Comparison of ENCODE assay signal across 10 cellular contexts in the genomic region with DNA sequence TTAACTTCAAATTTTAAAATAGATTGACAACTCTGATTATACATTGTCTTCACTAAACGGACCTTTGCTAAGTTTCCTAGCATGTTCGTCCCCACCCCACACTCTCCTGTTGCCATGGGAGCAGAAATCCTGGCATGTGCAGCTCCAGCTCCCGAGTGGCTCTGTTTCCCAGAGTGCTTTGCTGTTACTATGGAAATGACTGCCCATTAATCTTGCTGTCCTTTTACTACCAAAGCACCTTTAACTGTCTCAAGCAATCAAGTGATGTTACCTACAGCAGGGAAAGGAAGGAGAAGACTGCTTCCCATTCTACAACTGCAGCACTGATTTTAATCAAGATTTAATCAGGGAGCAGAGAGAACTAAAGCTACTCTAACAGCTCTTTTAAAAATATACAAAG.
A peak's percentile ranks its signal among the peaks of the same experiment; 100 is the strongest.
DNase-seq lines count a peak whose midpoint lies in the region; ATAC-seq and TF ChIP-seq lines count a peak whose summit lies in the region.
"Had no signal": no experiment of that assay in that cellular context is flagged by ENCODE, and none has a peak within 500 bp of the region (broad histone marks: within the 10 kb centered on the region; RNA-seq: fewer than 3 reads in every experiment).

No MANE protein-coding gene starts in this region.

- DNase-seq in NCI-H1694 treated with DMSO at 0.1 percent for 48 hours (lab: John Stamatoyannopoulos, UW) (peak; percentile 12), NCI-H1694 (lab: John Stamatoyannopoulos, UW) (no peak), NCI-H460 (ENCODE audit: extremely low read depth, low read depth) (peak; percentile 7), T-helper 1 cell (no peak)

- H3K4me1 Mint-ChIP-seq in dendritic cell treated with granulocyte-macrophage colony-stimulating factor and Interleukin-4, amounts not matched to agents 40 ng/mL and 50 ng/mL, for 4 days (ENCODE audit: low read depth) = no peaks in the 10 kb centered on the region

- no peak overlapping the region for H3K27ac Mint-ChIP-seq in dendritic cell treated with granulocyte-macrophage colony-stimulating factor and Interleukin-4, amounts not matched to agents 40 ng/mL and 50 ng/mL, for 4 days

- H3K9me3 ChIP-seq in neural cell (ENCODE audit: low read length) = no peaks in the 10 kb centered on the region
- H3K9me3 ChIP-seq: SJSA1 had no signal

- peak overlapping the region; percentile 63 for H3K4me3 Mint-ChIP-seq in dendritic cell treated with granulocyte-macrophage colony-stimulating factor and Interleukin-4, amounts not matched to agents 40 ng/mL and 50 ng/mL, for 4 days

- peaks cover 2% of the 10 kb centered on the region for H3F3A ChIP-seq in neural cell (ENCODE audit: insufficient read depth, low read length, poor library complexity, severe bottlenecking)

- H3K79me2 ChIP-seq in neural cell (replicated peaks; ENCODE audit: insufficient read depth, low read length) = no peaks in the 10 kb centered on the region

- peak overlapping the region; percentile 3 for H2AFZ ChIP-seq in neural cell (ENCODE audit: low read depth, low read length)

- ATAC-seq in HG02970 (IDR thresholded peaks at IDR 0.05; ENCODE audit: low FRiP score, unreplicated experiment) (no peak), HG03432 (IDR thresholded peaks at IDR 0.05; ENCODE audit: unreplicated experiment) (no peak)

- peak overlapping the region; percentile 66 for H3K27ac ChIP-seq in neural cell (ENCODE audit: low read length)
- H3K27ac ChIP-seq: 22Rv1, SJSA1 had no signal

- H3K9me3 Mint-ChIP-seq in dendritic cell treated with granulocyte-macrophage colony-stimulating factor and Interleukin-4, amounts not matched to agents 40 ng/mL and 50 ng/mL, for 4 days = no peaks in the 10 kb centered on the region

- H3K27me3 ChIP-seq in neural cell (ENCODE audit: insufficient read depth, low read depth, low read length) = no peaks in the 10 kb centered on the region

- peak overlapping the region; percentile 45 for H3K9ac ChIP-seq in neural cell (ENCODE audit: low read length)

- no peaks in the 10 kb centered on the region for H3K27me3 Mint-ChIP-seq in dendritic cell treated with granulocyte-macrophage colony-stimulating factor and Interleukin-4, amounts not matched to agents 40 ng/mL and 50 ng/mL, for 4 days

- TF ChIP-seq RAD21 in neural cell (conservative IDR thresholded peaks at IDR 0.05) = no peak

- no peak for TF ChIP-seq CTCF in neural cell (IDR thresholded peaks at IDR 0.05; ENCODE audit: poor library complexity, severe bottlenecking)

- intact Hi-C loops in dendritic cell treated with granulocyte-macrophage colony-stimulating factor and Interleukin-4, amounts not matched to agents 40 ng/mL and 50 ng/mL, for 4 days (cut with micrococcal nuclease) = no loop called here

- H4K20me1 ChIP-seq in neural cell (ENCODE audit: insufficient read depth) = no peaks in the 10 kb centered on the region

- H3K36me3 ChIP-seq in neural cell (ENCODE audit: insufficient read depth, low read length) = no peaks in the 10 kb centered on the region
- H3K36me3 ChIP-seq: SJSA1 had no signal

- H3K4me2 ChIP-seq in neural cell (ENCODE audit: low read length) = peak overlapping the region; percentile 29

- H3K36me3 Mint-ChIP-seq in dendritic cell treated with granulocyte-macrophage colony-stimulating factor and Interleukin-4, amounts not matched to agents 40 ng/mL and 50 ng/mL, for 4 days (ENCODE audit: low read depth) = no peaks in the 10 kb centered on the region

- H3K4me3 ChIP-seq in neural cell (ENCODE audit: low read length) = peak overlapping the region; percentile 38
- H3K4me3 ChIP-seq: SJSA1 had no signal

- H3K9me2 ChIP-seq in neural cell (ENCODE audit: insufficient read depth, low read length) = no peaks in the 10 kb centered on the region

- TF ChIP-seq EP300 in neural cell (conservative IDR thresholded peaks at IDR 0.05; ENCODE audit: poor library complexity, severe bottlenecking) = peak; percentile 53

TF ChIP-seq in neural cell, 6 proteins besides CTCF, POLR2A, EP300 and RAD21:
- TF ChIP-seq POLR2AphosphoS5 (IDR thresholded peaks at IDR 0.05) (peak; percentile 52), EZH2 (IDR thresholded peaks at IDR 0.05; ENCODE audit: borderline replicate concordance, insufficient read depth, low read length, poor library complexity, severe bottlenecking) (no peak), TAF1 (IDR thresholded peaks at IDR 0.05; ENCODE audit: low read depth) (no peak), SMC3 (conservative IDR thresholded peaks at IDR 0.05; ENCODE audit: poor library complexity) (no peak), MXI1 (conservative IDR thresholded peaks at IDR 0.05; ENCODE audit: poor library complexity, severe bottlenecking) (peak; percentile 54)
- TF ChIP-seq, protein P1, sequence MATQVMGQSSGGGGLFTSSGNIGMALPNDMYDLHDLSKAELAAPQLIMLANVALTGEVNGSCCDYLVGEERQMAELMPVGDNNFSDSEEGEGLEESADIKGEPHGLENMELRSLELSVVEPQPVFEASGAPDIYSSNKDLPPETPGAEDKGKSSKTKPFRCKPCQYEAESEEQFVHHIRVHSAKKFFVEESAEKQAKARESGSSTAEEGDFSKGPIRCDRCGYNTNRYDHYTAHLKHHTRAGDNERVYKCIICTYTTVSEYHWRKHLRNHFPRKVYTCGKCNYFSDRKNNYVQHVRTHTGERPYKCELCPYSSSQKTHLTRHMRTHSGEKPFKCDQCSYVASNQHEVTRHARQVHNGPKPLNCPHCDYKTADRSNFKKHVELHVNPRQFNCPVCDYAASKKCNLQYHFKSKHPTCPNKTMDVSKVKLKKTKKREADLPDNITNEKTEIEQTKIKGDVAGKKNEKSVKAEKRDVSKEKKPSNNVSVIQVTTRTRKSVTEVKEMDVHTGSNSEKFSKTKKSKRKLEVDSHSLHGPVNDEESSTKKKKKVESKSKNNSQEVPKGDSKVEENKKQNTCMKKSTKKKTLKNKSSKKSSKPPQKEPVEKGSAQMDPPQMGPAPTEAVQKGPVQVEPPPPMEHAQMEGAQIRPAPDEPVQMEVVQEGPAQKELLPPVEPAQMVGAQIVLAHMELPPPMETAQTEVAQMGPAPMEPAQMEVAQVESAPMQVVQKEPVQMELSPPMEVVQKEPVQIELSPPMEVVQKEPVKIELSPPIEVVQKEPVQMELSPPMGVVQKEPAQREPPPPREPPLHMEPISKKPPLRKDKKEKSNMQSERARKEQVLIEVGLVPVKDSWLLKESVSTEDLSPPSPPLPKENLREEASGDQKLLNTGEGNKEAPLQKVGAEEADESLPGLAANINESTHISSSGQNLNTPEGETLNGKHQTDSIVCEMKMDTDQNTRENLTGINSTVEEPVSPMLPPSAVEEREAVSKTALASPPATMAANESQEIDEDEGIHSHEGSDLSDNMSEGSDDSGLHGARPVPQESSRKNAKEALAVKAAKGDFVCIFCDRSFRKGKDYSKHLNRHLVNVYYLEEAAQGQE (IDR thresholded peaks at IDR 0.05; ENCODE audit: borderline replicate concordance) = peak; percentile 76

Comparison
In these comparisons a context has a peak if more than half of its experiments do, and no peak if none do; other contexts are left out.
1. DNase-seq: peak in NCI-H1694 treated with DMSO at 0.1 percent for 48 hours (single experiment) and NCI-H460 (single experiment); none in NCI-H1694 (single experiment) and T-helper 1 cell (0 of 5).